Comparison of ENCODE assay signal across 1 cellular context in genomic region chr12:124673881-124674617, GRCh38.
A peak's percentile ranks its signal among the peaks of the same experiment; 100 is the strongest.
TF ChIP-seq lines count a peak whose summit lies in the region.

No MANE protein-coding gene starts in this region.

TF ChIP-seq in SK-N-SH treated with all-trans-retinoic acid at 6 μM for 48 hours, 23 proteins besides CTCF, POLR2A, EP300 and RAD21 (continued from another document):
- 0 out of 2 replicates have a peak, but pooled peaks have one; percentile 27 for TF ChIP-seq BACH2 (CRISPR knock-in tag; IDR thresholded peaks at IDR 0.05; ENCODE audit: borderline replicate concordance)
- TF ChIP-seq SNAI2 (CRISPR knock-in tag; IDR thresholded peaks at IDR 0.05), result no peak; the same call in 1 of the 2 replicates
- no peak for TF ChIP-seq PPARA (CRISPR knock-in tag; IDR thresholded peaks at IDR 0.05; ENCODE audit: borderline replicate concordance)
- no peak for TF ChIP-seq GLIS3 (CRISPR knock-in tag; IDR thresholded peaks at IDR 0.05)
- no peak for TF ChIP-seq TOX (CRISPR knock-in tag; IDR thresholded peaks at IDR 0.05; ENCODE audit: borderline replicate concordance)
- peak; percentile 87 for TF ChIP-seq TCF4 (CRISPR knock-in tag; IDR thresholded peaks at IDR 0.05; ENCODE audit: borderline replicate concordance)
- TF ChIP-seq ISL1 (CRISPR knock-in tag; IDR thresholded peaks at IDR 0.05), result no peak
- no peak for TF ChIP-seq PATZ1 (CRISPR knock-in tag; IDR thresholded peaks at IDR 0.05; ENCODE audit: borderline replicate concordance)
- TF ChIP-seq ZFP3 (CRISPR knock-in tag; IDR thresholded peaks at IDR 0.05), result no peak; the same call in 1 of the 2 replicates
- TF ChIP-seq ZNF70 (CRISPR knock-in tag; IDR thresholded peaks at IDR 0.05), result peak; percentile 43; the same call in 1 of the 2 replicates
- TF ChIP-seq ARNTL (CRISPR knock-in tag; IDR thresholded peaks at IDR 0.05; ENCODE audit: borderline replicate concordance, low read depth), result no peak
- TF ChIP-seq ZFP30 (CRISPR knock-in tag; IDR thresholded peaks at IDR 0.05), result no peak
- peak; percentile 58; the same call in 1 of the 2 replicates for TF ChIP-seq ZNF565 (CRISPR knock-in tag; conservative IDR thresholded peaks at IDR 0.05; ENCODE audit: low read depth)
- no peak for TF ChIP-seq CSDC2 (CRISPR knock-in tag; IDR thresholded peaks at IDR 0.05)
- no peak for TF ChIP-seq CSRNP3 (CRISPR knock-in tag; IDR thresholded peaks at IDR 0.05)
